ENCODE assay signal across 1 cellular context in genomic region chr17:10183931-10184930, GRCh38.
TF ChIP-seq lines count a peak whose summit lies in the region.

No MANE protein-coding gene starts in this region.

TF ChIP-seq in GM23338, 12 proteins besides CTCF, POLR2A, EP300 and RAD21 (continued from another document):
- TF ChIP-seq ZNF462 (CRISPR knock-in tag; IDR thresholded peaks at IDR 0.05) = no peak
TF ChIP-seq in GM23338: peak in this region for 0.
